In the genomic region with DNA sequence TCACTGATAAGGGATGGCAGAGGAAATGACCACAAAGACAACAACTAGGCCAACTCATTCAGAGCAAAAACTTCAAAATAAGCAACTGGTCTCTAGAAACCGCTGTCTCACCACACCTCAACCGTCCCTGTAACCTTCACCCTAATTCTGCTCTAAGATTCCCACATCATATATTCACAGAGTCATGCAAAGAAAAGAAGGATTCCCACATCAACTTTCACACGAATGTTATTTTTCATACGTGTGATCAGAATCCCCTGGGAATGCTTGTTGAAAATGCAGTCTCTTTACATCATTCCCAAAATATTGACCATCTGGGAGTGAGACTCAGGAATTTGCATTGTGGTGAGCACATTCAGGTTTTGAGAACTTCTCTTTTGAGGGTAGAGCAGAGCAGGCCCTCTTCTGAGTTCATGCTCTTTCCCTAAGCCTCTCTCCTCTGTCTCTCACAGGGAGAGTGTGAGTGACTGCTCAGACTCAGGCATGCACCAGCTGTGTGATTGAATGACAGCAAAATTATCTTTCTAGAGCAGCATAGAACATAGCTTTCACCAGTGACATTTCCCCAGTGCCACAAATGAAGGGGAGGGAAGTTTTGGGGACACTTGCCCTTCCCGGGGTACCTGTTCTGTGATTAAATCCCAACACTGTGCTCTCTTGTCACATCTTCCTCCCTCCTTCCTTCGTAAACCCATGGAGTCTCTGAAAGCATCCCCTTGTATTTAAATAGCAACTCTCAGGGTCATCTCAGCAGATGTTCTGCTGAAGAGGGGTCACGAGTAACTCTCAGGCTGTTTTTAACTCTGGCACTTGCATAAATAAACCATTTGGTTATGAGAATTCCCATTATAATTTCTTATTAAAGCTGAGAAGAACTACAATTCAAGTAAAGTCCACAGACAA, we compare ENCODE assay signal across 9 cellular contexts.
A peak's percentile ranks its signal among the peaks of the same experiment; 100 is the strongest.
DNase-seq lines count a peak whose midpoint lies in the region; ATAC-seq, FAIRE-seq and TF ChIP-seq lines count a peak whose summit lies in the region.
"Had no signal": no experiment of that assay in that cellular context is flagged by ENCODE, and none has a peak within 500 bp of the region (broad histone marks: within the 10 kb centered on the region; RNA-seq: fewer than 3 reads in every experiment).

No MANE protein-coding gene starts in this region.

- peak; percentile 64 for ATAC-seq in GM21723 (IDR thresholded peaks at IDR 0.05; ENCODE audit: unreplicated experiment)

- peak; percentile 73 for FAIRE-seq in GM18507 (lab: Jason Lieb, UNC)
- no peak for FAIRE-seq in urothelium cell line (lab: Jason Lieb, UNC)
- FAIRE-seq: TTC549 had no signal

- TF ChIP-seq CTCF in VCaP (conservative IDR thresholded peaks at IDR 0.05) = no peak

- peak overlapping the region; percentile 59 for H3K27ac ChIP-seq in VCaP

- no peak for DNase-seq in GM18507 (ENCODE audit: extremely low spot score, insufficient read length, low read depth)
- DNase-seq in myocyte (ENCODE audit: low read depth) = peak; percentile 3
- no peak for DNase-seq in NCI-H2107 treated with DMSO at 0.1 percent for 48 hours (lab: John Stamatoyannopoulos, UW; ENCODE audit: unreplicated experiment)
- no peak for DNase-seq in NCI-H526 treated with DMSO at 0.1 percent for 48 hours (lab: John Stamatoyannopoulos, UW)
- DNase-seq in activated CD4-positive, CD25-positive, alpha-beta regulatory T cell (lab: John Stamatoyannopoulos, UW) = no peak
- DNase-seq in urothelium cell line (ENCODE audit: low spot score) = no peak
